ENCODE assay signal across 29 cellular contexts in the genomic region with DNA sequence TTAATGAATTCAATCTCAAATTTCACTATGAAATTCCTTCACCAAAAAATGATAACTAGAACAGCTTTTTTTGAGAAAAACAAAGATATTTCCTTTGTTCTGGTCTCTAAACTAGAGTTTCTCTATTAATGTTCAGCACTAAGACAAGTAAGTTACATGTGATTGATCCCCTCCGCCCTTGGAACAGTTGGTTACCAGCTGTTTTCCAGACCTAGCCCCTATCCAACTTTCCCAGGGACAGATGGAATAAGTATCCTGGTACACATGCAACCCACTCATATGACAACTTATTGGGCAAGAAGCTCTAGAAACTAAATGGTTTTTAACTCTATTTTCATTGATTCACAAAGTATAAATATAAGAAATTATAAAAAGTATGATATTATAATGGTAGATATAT.
"Had no signal": no experiment of that assay in that cellular context is flagged by ENCODE, and none has a peak within 500 bp of the region (broad histone marks: within the 10 kb centered on the region; RNA-seq: fewer than 3 reads in every experiment).

No MANE protein-coding gene starts in this region.

- H3K4me1 ChIP-seq: breast epithelium, colonic mucosa, foreskin keratinocyte, gastrocnemius medialis, heart right ventricle had no signal

- H3K4me3 ChIP-seq: adrenal gland, breast epithelium, cardiac muscle cell, colonic mucosa, gastrocnemius medialis, heart right ventricle had no signal

- H3K36me3 ChIP-seq: adrenal gland, breast epithelium, cardiac muscle cell, colonic mucosa, gastrocnemius medialis had no signal

- H3K9me3 ChIP-seq: adrenal gland, breast epithelium, colonic mucosa, gastrocnemius medialis, heart right ventricle had no signal

- H3K27me3 ChIP-seq: adrenal gland, breast epithelium, cardiac muscle cell, colonic mucosa, foreskin keratinocyte, gastrocnemius medialis, heart right ventricle had no signal

- DNase-seq: activated CD4-positive, alpha-beta memory T cell treated with anti-CD3 and anti-CD28 coated beads for 36 hours; activated CD4-positive, alpha-beta T cell treated with anti-CD3 and anti-CD28 coated beads for 36 hours; activated CD4-positive, alpha-beta T cell treated with anti-CD3 and anti-CD28 coated beads, Interleukin-2, amount 10 ng/mL, durations not matched to agents 24 days and 14 days; activated CD4-positive, CD25-positive, alpha-beta regulatory T cell; activated CD4-positive, CD25-positive, alpha-beta regulatory T cell treated with anti-CD3 and anti-CD28 coated beads, Interleukin-2, amount 50 U/mL, for 72 hours; activated CD8-positive, alpha-beta memory T cell treated with anti-CD3 and anti-CD28 coated beads, Interleukin-2, amount 10 ng/mL, durations not matched to agents 7 days and 5 days; activated CD8-positive, alpha-beta memory T cell treated with anti-CD3 and anti-CD28 coated beads, Interleukin-2, amount 50 U/mL, for 4 hours; activated CD8-positive, alpha-beta T cell treated with anti-CD3 and anti-CD28 coated beads, Interleukin-2, amount 10 ng/mL, durations not matched to agents 7 days and 5 days; activated effector memory CD4-positive, alpha-beta T cell treated with anti-CD3 and anti-CD28 coated beads, Interleukin-2, amount 50 U/mL, for 16 hours; activated naive CD4-positive, alpha-beta T cell treated with anti-CD3 and anti-CD28 coated beads for 36 hours; activated naive CD8-positive, alpha-beta T cell treated with anti-CD3 and anti-CD28 coated beads for 36 hours; activated naive CD8-positive, alpha-beta T cell treated with anti-CD3 and anti-CD28 coated beads, Interleukin-2, amount 50 U/mL, for 24 hours; activated T-cell treated with anti-CD3 and anti-CD28 coated beads, Interleukin-2, amount 50 U/mL, for 1 hour; activated T-cell treated with anti-CD3 and anti-CD28 coated beads, Interleukin-2, amount 50 U/mL, for 48 hours; adrenal gland; amygdala; aorta; central memory CD4-positive, alpha-beta T cell; cerebellar nuclear complex; colonic mucosa; effector CD8-positive, alpha-beta T cell; endodermal cell; foreskin keratinocyte; gastrocnemius medialis; heart right ventricle; T-helper 2 cell had no signal

- ATAC-seq: activated CD4-positive, alpha-beta T cell treated with anti-CD3 and anti-CD28 coated beads for 36 hours; activated CD8-positive, alpha-beta memory T cell treated with anti-CD3 and anti-CD28 coated beads, Interleukin-2, amount 10 ng/mL, durations not matched to agents 7 days and 5 days; activated CD8-positive, alpha-beta T cell treated with anti-CD3 and anti-CD28 coated beads, Interleukin-2, amount 10 ng/mL, durations not matched to agents 7 days and 5 days; activated naive CD8-positive, alpha-beta T cell treated with anti-CD3 and anti-CD28 coated beads, Interleukin-2, amount 50 U/mL, for 24 hours; esophagus mucosa; foreskin keratinocyte; gastrocnemius medialis; heart right ventricle had no signal

- H3K27ac ChIP-seq: adrenal gland, breast epithelium, cardiac muscle cell, colonic mucosa, foreskin keratinocyte, gastrocnemius medialis, heart right ventricle had no signal
